ENCODE assay signal across 32 cellular contexts in genomic region chr17:9816472-9816871, GRCh38. TPM values are rescaled to one million over a fixed set of nuclear protein-coding genes. Genes with fewer than 3 reads are reported as not detected.
"Had no signal": no experiment of that assay in that cellular context is flagged by ENCODE, and none has a peak within 500 bp of the region (broad histone marks: within the 10 kb centered on the region; RNA-seq: fewer than 3 reads in every experiment).

No MANE protein-coding gene starts in this region.

- ATAC-seq: activated CD8-positive, alpha-beta memory T cell treated with anti-CD3 and anti-CD28 coated beads, Interleukin-2, amount 10 ng/mL, durations not matched to agents 7 days and 5 days had no signal

- H3K27ac ChIP-seq: body of pancreas, breast epithelium, PC-9, RWPE1, WERI-Rb-1 had no signal

- H3K9me3 ChIP-seq: body of pancreas, breast epithelium, MG63 had no signal

- H3K4me1 Mint-ChIP-seq: activated CD4-positive, alpha-beta memory T cell treated with anti-CD3 and anti-CD28 coated beads, Interleukin-2, amount 10 ng/mL, durations not matched to agents 7 days and 5 days; activated CD8-positive, alpha-beta memory T cell treated with anti-CD3 and anti-CD28 coated beads, Interleukin-2, amount 10 ng/mL, durations not matched to agents 7 days and 5 days; activated naive CD4-positive, alpha-beta T cell treated with anti-CD3 and anti-CD28 coated beads, Interleukin-2, amount 10 ng/mL, durations not matched to agents 7 days and 5 days had no signal

- FAIRE-seq: astrocyte, RCC 7860 had no signal

- H2AFZ ChIP-seq: PC-9 had no signal

- H3K36me3 ChIP-seq: breast epithelium, MG63, WERI-Rb-1 had no signal

- H3K36me3 Mint-ChIP-seq: activated CD8-positive, alpha-beta memory T cell treated with anti-CD3 and anti-CD28 coated beads, Interleukin-2, amount 10 ng/mL, durations not matched to agents 7 days and 5 days; activated naive CD4-positive, alpha-beta T cell treated with anti-CD3 and anti-CD28 coated beads, Interleukin-2, amount 10 ng/mL, durations not matched to agents 7 days and 5 days; activated naive CD8-positive, alpha-beta T cell had no signal

- H3K27me3 ChIP-seq: body of pancreas, breast epithelium, MG63 had no signal

- DNase-seq: activated CD4-positive, alpha-beta memory T cell treated with anti-CD3 and anti-CD28 coated beads, Interleukin-2, amount 10 ng/mL, durations not matched to agents 7 days and 5 days; activated CD4-positive, alpha-beta T cell treated with anti-CD3 and anti-CD28 coated beads for 1 hour; activated CD4-positive, alpha-beta T cell treated with anti-CD3 and anti-CD28 coated beads for 48 hours; activated CD4-positive, CD25-positive, alpha-beta regulatory T cell; activated CD8-positive, alpha-beta memory T cell treated with anti-CD3 and anti-CD28 coated beads for 24 hours; activated CD8-positive, alpha-beta memory T cell treated with anti-CD3 and anti-CD28 coated beads, Interleukin-2, amount 10 ng/mL, durations not matched to agents 7 days and 5 days; activated CD8-positive, alpha-beta memory T cell treated with anti-CD3 and anti-CD28 coated beads, Interleukin-2, amount 50 U/mL, for 48 hours; activated effector memory CD4-positive, alpha-beta T cell treated with Interleukin-2 at 50 U/mL for 16 hours; activated naive CD4-positive, alpha-beta T cell treated with anti-CD3 and anti-CD28 coated beads, Interleukin-2, amount 10 ng/mL, durations not matched to agents 7 days and 5 days; activated T-cell treated with anti-CD3 and anti-CD28 coated beads, Interleukin-2, amount 50 U/mL, for 48 hours; cerebellar nuclear complex; Kasumi-1; NCI-H1048; NCI-H1436; NCI-H1694; NCI-H510A; NCI-H748 treated with DMSO at 0.1 percent for 48 hours; NK-92 treated with Interleukin-12 subunit alpha and Interleukin-12 subunit beta, amount 100 ng/mL, for 24 hours; SIG-M5; T-helper 1 cell; T-helper 9 cell had no signal

- H3K4me2 ChIP-seq: PC-9 had no signal

- H3K4me3 Mint-ChIP-seq: activated CD4-positive, alpha-beta memory T cell treated with anti-CD3 and anti-CD28 coated beads, Interleukin-2, amount 10 ng/mL, durations not matched to agents 7 days and 5 days; activated CD8-positive, alpha-beta memory T cell treated with anti-CD3 and anti-CD28 coated beads, Interleukin-2, amount 10 ng/mL, durations not matched to agents 7 days and 5 days; activated naive CD4-positive, alpha-beta T cell treated with anti-CD3 and anti-CD28 coated beads, Interleukin-2, amount 10 ng/mL, durations not matched to agents 7 days and 5 days; activated naive CD8-positive, alpha-beta T cell had no signal

- H3K27me3 Mint-ChIP-seq: activated CD4-positive, alpha-beta memory T cell treated with anti-CD3 and anti-CD28 coated beads, Interleukin-2, amount 10 ng/mL, durations not matched to agents 7 days and 5 days; activated CD8-positive, alpha-beta memory T cell treated with anti-CD3 and anti-CD28 coated beads, Interleukin-2, amount 10 ng/mL, durations not matched to agents 7 days and 5 days had no signal

- H3K27ac Mint-ChIP-seq: activated CD4-positive, alpha-beta memory T cell treated with anti-CD3 and anti-CD28 coated beads, Interleukin-2, amount 10 ng/mL, durations not matched to agents 7 days and 5 days; activated CD8-positive, alpha-beta memory T cell treated with anti-CD3 and anti-CD28 coated beads, Interleukin-2, amount 10 ng/mL, durations not matched to agents 7 days and 5 days; activated naive CD4-positive, alpha-beta T cell treated with anti-CD3 and anti-CD28 coated beads, Interleukin-2, amount 10 ng/mL, durations not matched to agents 7 days and 5 days; activated naive CD8-positive, alpha-beta T cell had no signal

- H3K4me1 ChIP-seq: body of pancreas, breast epithelium had no signal

- H3K4me3 ChIP-seq: body of pancreas, breast epithelium, MG63, PC-9 had no signal

RNA-seq across cellular contexts. Expression of gene GSG1L2, which starts 5.4 kb away (rescaled TPM):
- total RNA-seq: activated CD4-positive, alpha-beta memory T cell treated with anti-CD3 and anti-CD28 coated beads, Interleukin-2, amount 10 ng/mL, durations not matched to agents 7 days and 5 days; activated CD8-positive, alpha-beta memory T cell treated with anti-CD3 and anti-CD28 coated beads, Interleukin-2, amount 10 ng/mL, durations not matched to agents 7 days and 5 days; astrocyte; body of pancreas; breast epithelium; PC-9; Right ventricle myocardium inferior had no signal
- polyA plus RNA-seq: adipose tissue had no signal

RNA-seq across cellular contexts. Expression of gene GLP2R, which starts 9.3 kb away (rescaled TPM):
- total RNA-seq: activated CD4-positive, alpha-beta memory T cell treated with anti-CD3 and anti-CD28 coated beads, Interleukin-2, amount 10 ng/mL, durations not matched to agents 7 days and 5 days; activated CD8-positive, alpha-beta memory T cell treated with anti-CD3 and anti-CD28 coated beads, Interleukin-2, amount 10 ng/mL, durations not matched to agents 7 days and 5 days had no signal

RNA-seq across cellular contexts. Expression of gene DHRS7C, which starts 25.1 kb away (rescaled TPM):
- total RNA-seq: activated CD4-positive, alpha-beta memory T cell treated with anti-CD3 and anti-CD28 coated beads, Interleukin-2, amount 10 ng/mL, durations not matched to agents 7 days and 5 days; activated CD8-positive, alpha-beta memory T cell treated with anti-CD3 and anti-CD28 coated beads, Interleukin-2, amount 10 ng/mL, durations not matched to agents 7 days and 5 days; astrocyte; body of pancreas; breast epithelium; PC-9 had no signal
